Comparison of ENCODE assay signal across 8 cellular contexts in genomic region chr22:42964994-42965699, GRCh38. TPM values are rescaled to one million over a fixed set of nuclear protein-coding genes. Genes with fewer than 3 reads are reported as not detected.
DNase-seq lines count a peak whose midpoint lies in the region; ATAC-seq and TF ChIP-seq lines count a peak whose summit lies in the region.

No MANE protein-coding gene starts in this region.

- in situ Hi-C loops in HAP-1 (cut with MboI; ENCODE audit: low sequenced_read_pairs), result no loop called here

- ATAC-seq in GM18502 (IDR thresholded peaks at IDR 0.05; ENCODE audit: poor library complexity, unreplicated experiment) (peak; percentile 55), HG03378 (IDR thresholded peaks at IDR 0.05; ENCODE audit: unreplicated experiment) (peak; percentile 56), natural killer cell (peak in 2 of 3 donors; percentile 11 to 40)
- ATAC-seq in activated CD8-positive, alpha-beta memory T cell treated with anti-CD3 and anti-CD28 coated beads, Interleukin-2, amount 10 ng/mL, durations not matched to agents 7 days and 5 days, result peak; percentile 88

- H3K4me1 ChIP-seq in HAP-1, result no peaks in the 10 kb centered on the region; the same call in 1 of the 2 replicates

- no peaks in the 10 kb centered on the region for H3K27me3 ChIP-seq in HAP-1 (ENCODE audit: low read depth)

- peaks cover 41% of the 10 kb centered on the region for H3K4me1 Mint-ChIP-seq in activated CD8-positive, alpha-beta memory T cell treated with anti-CD3 and anti-CD28 coated beads, Interleukin-2, amount 10 ng/mL, durations not matched to agents 7 days and 5 days
- H3K4me1 Mint-ChIP-seq in natural killer cell, result peaks cover 40 to 53% of the 10 kb centered on the region in 2 donors

- peaks cover 17% of the 10 kb centered on the region for H3K36me3 Mint-ChIP-seq in activated CD8-positive, alpha-beta memory T cell treated with anti-CD3 and anti-CD28 coated beads, Interleukin-2, amount 10 ng/mL, durations not matched to agents 7 days and 5 days
- no peaks in the 10 kb centered on the region for H3K36me3 Mint-ChIP-seq in natural killer cell

- H3K4me3 ChIP-seq in HAP-1, result no peak overlapping the region

- H3K9me3 Mint-ChIP-seq in activated CD8-positive, alpha-beta memory T cell treated with anti-CD3 and anti-CD28 coated beads, Interleukin-2, amount 10 ng/mL, durations not matched to agents 7 days and 5 days (ENCODE audit: low read depth), result no peaks in the 10 kb centered on the region
- no peaks in the 10 kb centered on the region for H3K9me3 Mint-ChIP-seq in natural killer cell

- no peak overlapping the region for H3K4me3 Mint-ChIP-seq in activated CD8-positive, alpha-beta memory T cell treated with anti-CD3 and anti-CD28 coated beads, Interleukin-2, amount 10 ng/mL, durations not matched to agents 7 days and 5 days
- H3K4me3 Mint-ChIP-seq in natural killer cell, result no peak overlapping the region

- CTCF ChIA-PET in activated CD8-positive, alpha-beta memory T cell treated with anti-CD3 and anti-CD28 coated beads, Interleukin-2, amount 10 ng/mL, durations not matched to agents 7 days and 5 days (lab: Charles Lee), result interaction anchor here (1.2 to 2.6 kb wide), 5 partner anchors 14 to 97 kb away, joined by 3 to 8 read pairs (median 4); no protein-coding TSS in a partner anchor

- H3K9me3 ChIP-seq in HAP-1, result no peaks in the 10 kb centered on the region

- peak overlapping the region; percentile 38 for H3K27ac Mint-ChIP-seq in activated CD8-positive, alpha-beta memory T cell treated with anti-CD3 and anti-CD28 coated beads, Interleukin-2, amount 10 ng/mL, durations not matched to agents 7 days and 5 days
- H3K27ac Mint-ChIP-seq in natural killer cell, result no peak overlapping the region

- no peak for TF ChIP-seq CTCF in natural killer cell (IDR thresholded peaks at IDR 0.05)

- no peaks in the 10 kb centered on the region for H3K27me3 Mint-ChIP-seq in activated CD8-positive, alpha-beta memory T cell treated with anti-CD3 and anti-CD28 coated beads, Interleukin-2, amount 10 ng/mL, durations not matched to agents 7 days and 5 days
- H3K27me3 Mint-ChIP-seq in natural killer cell (ENCODE audit: low read depth in 2 of 2), result no peaks in the 10 kb centered on the region

- no peaks in the 10 kb centered on the region for H3K36me3 ChIP-seq in HAP-1 (replicated peaks)

- intact Hi-C loops in natural killer cell (cut with micrococcal nuclease), result loop anchor here (5.0 kb wide), 1 partner anchor 38 kb away; no protein-coding TSS in a partner anchor

- DNase-seq in activated CD8-positive, alpha-beta memory T cell treated with anti-CD3 and anti-CD28 coated beads, Interleukin-2, amount 10 ng/mL, durations not matched to agents 7 days and 5 days, result peak; percentile 56
- DNase-seq in natural killer cell (no peak), Ammon's horn (ENCODE audit: low spot score) (no peak), NCI-H1436 treated with DMSO at 0.1 percent for 48 hours (lab: John Stamatoyannopoulos, UW) (no peak), 8988T (no peak), HAP-1 (ENCODE audit: low spot score in 2 of 2) (no peak)

RNA-seq across cellular contexts. Expression of gene PACSIN2, which starts 49.8 kb away (rescaled TPM):
- total RNA-seq in activated CD8-positive, alpha-beta memory T cell treated with anti-CD3 and anti-CD28 coated beads, Interleukin-2, amount 10 ng/mL, durations not matched to agents 7 days and 5 days, result 10 to 100 TPM; 32.0 to 39.9 TPM
- total RNA-seq in natural killer cell, result 10 to 100 TPM; 37.1 to 48.5 (median 47.6) TPM

Comparison
In these comparisons a context has a peak if more than half of its experiments do, and no peak if none do; other contexts are left out.
1. ATAC-seq: peak in every context shown above with its lines; median percentile 88 in activated CD8-positive, alpha-beta memory T cell treated with anti-CD3 and anti-CD28 coated beads, Interleukin-2, amount 10 ng/mL, durations not matched to agents 7 days and 5 days; 56 in HG03378; 55 in GM18502; 26 in natural killer cell.